In genomic region chr1:200488375-200489165, GRCh38 we compare ENCODE assay signal across 8 cellular contexts.
DNase-seq lines count a peak whose midpoint lies in the region; ATAC-seq and TF ChIP-seq lines count a peak whose summit lies in the region.

No MANE protein-coding gene starts in this region.

- peak; percentile 66 for DNase-seq in AG04450 (ENCODE audit: low read depth, low spot score)
- DNase-seq in NCI-H524 (lab: John Stamatoyannopoulos, UW) = peak; percentile 18 to 68
- peak; percentile 46 for DNase-seq in activated CD4-positive, alpha-beta memory T cell treated with anti-CD3 and anti-CD28 coated beads, Interleukin-2, amount 10 ng/mL, durations not matched to agents 7 days and 5 days
- DNase-seq in fibroblast of gingiva (ENCODE audit: low read depth) = peak; percentile 68
- DNase-seq in naive thymus-derived CD8-positive, alpha-beta T cell = peak in 8 of 10 donors; percentile 16 to 59 (median 40)

- H3K27me3 ChIP-seq in AG04450 (ENCODE audit: control insufficient read depth, insufficient read depth, low read length) = no peaks in the 10 kb centered on the region

- CTCF ChIA-PET in AG04450 (lab: Charles Lee) = interaction anchor here (0.5 to 2.6 kb wide), 44 partner anchors 10 to 983 kb away, joined by 3 to 45 read pairs (median 4); no protein-coding TSS in a partner anchor
- CTCF ChIA-PET in activated CD4-positive, alpha-beta memory T cell treated with anti-CD3 and anti-CD28 coated beads, Interleukin-2, amount 10 ng/mL, durations not matched to agents 7 days and 5 days (lab: Charles Lee) = interaction anchor here (0.8 to 2.2 kb wide), 9 partner anchors 19 to 801 kb away, joined by 3 to 10 read pairs (median 3); no protein-coding TSS in a partner anchor

- no peak overlapping the region for H3K4me3 ChIP-seq in AG04450 (ENCODE audit: low read depth, low read length)
- H3K4me3 ChIP-seq in GM12875 (ENCODE audit: low read depth, low read length) = no peak overlapping the region

- H3K36me3 Mint-ChIP-seq in activated CD4-positive, alpha-beta memory T cell treated with anti-CD3 and anti-CD28 coated beads, Interleukin-2, amount 10 ng/mL, durations not matched to agents 7 days and 5 days (ENCODE audit: low read depth) = no peaks in the 10 kb centered on the region
- no peaks in the 10 kb centered on the region for H3K36me3 Mint-ChIP-seq in naive thymus-derived CD8-positive, alpha-beta T cell

- H3K4me3 Mint-ChIP-seq in activated CD4-positive, alpha-beta memory T cell treated with anti-CD3 and anti-CD28 coated beads, Interleukin-2, amount 10 ng/mL, durations not matched to agents 7 days and 5 days = no peak overlapping the region
- no peak overlapping the region for H3K4me3 Mint-ChIP-seq in naive thymus-derived CD8-positive, alpha-beta T cell

- peak overlapping the region; percentile 61 for H3K27ac ChIP-seq in AG04450 (ENCODE audit: low read depth, low read length)

- TF ChIP-seq CTCF in AG04450 (IDR thresholded peaks at IDR 0.05; ENCODE audit: low read depth, low read length) = peak; percentile 88
- peak; percentile 62; the same call in 1 of the 2 replicates for TF ChIP-seq CTCF in GM12875 (IDR thresholded peaks at IDR 0.05; ENCODE audit: borderline replicate concordance, insufficient read depth, low read depth, low read length)

- H3K4me1 Mint-ChIP-seq in activated CD4-positive, alpha-beta memory T cell treated with anti-CD3 and anti-CD28 coated beads, Interleukin-2, amount 10 ng/mL, durations not matched to agents 7 days and 5 days = peaks cover 14% of the 10 kb centered on the region
- peaks cover 0 to 8% (median under 1%) of the 10 kb centered on the region in 4 donors for H3K4me1 Mint-ChIP-seq in naive thymus-derived CD8-positive, alpha-beta T cell

- no peaks in the 10 kb centered on the region for H3K9me3 Mint-ChIP-seq in activated CD4-positive, alpha-beta memory T cell treated with anti-CD3 and anti-CD28 coated beads, Interleukin-2, amount 10 ng/mL, durations not matched to agents 7 days and 5 days
- H3K9me3 Mint-ChIP-seq in naive thymus-derived CD8-positive, alpha-beta T cell = no peaks in the 10 kb centered on the region

- peak; percentile 76 for ATAC-seq in HG03354 (IDR thresholded peaks at IDR 0.05; ENCODE audit: poor library complexity, severe bottlenecking, unreplicated experiment)
- peak; percentile 37 to 52 for ATAC-seq in naive thymus-derived CD8-positive, alpha-beta T cell
- no peak for ATAC-seq in HG03135 (IDR thresholded peaks at IDR 0.05; ENCODE audit: unreplicated experiment)

- no peak overlapping the region for H3K27ac Mint-ChIP-seq in activated CD4-positive, alpha-beta memory T cell treated with anti-CD3 and anti-CD28 coated beads, Interleukin-2, amount 10 ng/mL, durations not matched to agents 7 days and 5 days
- no peak overlapping the region for H3K27ac Mint-ChIP-seq in naive thymus-derived CD8-positive, alpha-beta T cell

- peaks cover 30% of the 10 kb centered on the region for H3K27me3 Mint-ChIP-seq in activated CD4-positive, alpha-beta memory T cell treated with anti-CD3 and anti-CD28 coated beads, Interleukin-2, amount 10 ng/mL, durations not matched to agents 7 days and 5 days
- peaks cover 0 to 8% (median 7%) of the 10 kb centered on the region in 5 donors for H3K27me3 Mint-ChIP-seq in naive thymus-derived CD8-positive, alpha-beta T cell

- H3K9me3 ChIP-seq in AG04450 (ENCODE audit: control insufficient read depth, insufficient read depth, low read length) = no peaks in the 10 kb centered on the region; the same call in 1 of the 2 replicates

- POLR2A ChIA-PET in AG04450 (lab: Yijun Ruan, JAX) = no interaction called here
- POLR2A ChIA-PET in activated CD4-positive, alpha-beta memory T cell treated with anti-CD3 and anti-CD28 coated beads, Interleukin-2, amount 10 ng/mL, durations not matched to agents 7 days and 5 days (lab: Charles Lee) = no interaction called here
- POLR2A ChIA-PET in naive thymus-derived CD8-positive, alpha-beta T cell (lab: Charles Lee) = no interaction called here
